ENCODE assay signal across 19 cellular contexts in the genomic region with DNA sequence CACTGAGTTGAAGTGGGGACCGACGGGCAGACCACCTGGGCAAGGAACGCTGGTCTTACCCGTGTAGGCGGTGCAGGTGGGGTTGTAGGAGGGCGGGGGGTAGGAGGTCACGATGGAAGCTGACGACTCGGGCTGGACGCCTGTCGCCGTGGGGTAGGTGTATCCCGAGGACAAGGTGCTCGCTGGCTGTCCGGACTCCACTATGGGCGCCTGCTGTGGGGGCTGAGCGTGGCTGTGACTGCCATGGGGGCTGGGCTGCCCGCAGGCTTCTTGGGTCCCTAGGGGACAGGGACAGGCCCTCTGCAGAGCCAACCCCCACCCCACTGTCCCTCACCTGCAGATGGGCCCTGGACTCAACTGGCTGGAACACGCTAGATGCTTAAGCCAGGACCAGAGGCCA. TPM values are rescaled to one million over a fixed set of nuclear protein-coding genes. Genes with fewer than 3 reads are reported as not detected.
DNase-seq lines count a peak whose midpoint lies in the region; ATAC-seq and TF ChIP-seq lines count a peak whose summit lies in the region.
"Had no signal": no experiment of that assay in that cellular context is flagged by ENCODE, and none has a peak within 500 bp of the region (broad histone marks: within the 10 kb centered on the region; RNA-seq: fewer than 3 reads in every experiment).

No MANE protein-coding gene starts in this region.

- H3K36me3 Mint-ChIP-seq in glutamatergic neuron (ENCODE audit: unreplicated experiment), result no peaks in the 10 kb centered on the region
- no peaks in the 10 kb centered on the region for H3K36me3 Mint-ChIP-seq in activated CD4-positive, alpha-beta T cell treated with anti-CD3 and anti-CD28 coated beads, Interleukin-2, amount 10 ng/mL, durations not matched to agents 24 days and 14 days (ENCODE audit: low read depth)

- peaks cover 12% of the 10 kb centered on the region for H3K4me1 Mint-ChIP-seq in glutamatergic neuron (ENCODE audit: low read depth, unreplicated experiment)
- no peaks in the 10 kb centered on the region for H3K4me1 Mint-ChIP-seq in activated CD4-positive, alpha-beta T cell treated with anti-CD3 and anti-CD28 coated beads, Interleukin-2, amount 10 ng/mL, durations not matched to agents 24 days and 14 days

- peak; percentile 60 for DNase-seq in activated effector memory CD4-positive, alpha-beta T cell treated with anti-CD3 and anti-CD28 coated beads, Interleukin-2, amount 50 U/mL, for 16 hours
- no peak for DNase-seq in activated effector memory CD4-positive, alpha-beta T cell treated with Interleukin-2 at 50 U/mL for 16 hours
- DNase-seq in D341Med (ENCODE audit: low spot score) (peak; percentile 25), glutamatergic neuron (no peak)
- DNase-seq in activated CD4-positive, alpha-beta T cell treated with anti-CD3 and anti-CD28 coated beads, Interleukin-2, amount 10 ng/mL, durations not matched to agents 24 days and 14 days, result no peak
- DNase-seq: 8988T; Caco-2; CD4-positive, alpha-beta T cell; DMS153; DMS79 treated with DMSO at 0.1 percent for 48 hours; GM23248; HFFc6; KG1 had no signal

- ATAC-seq in GM19035 (IDR thresholded peaks at IDR 0.05; ENCODE audit: unreplicated experiment) (no peak), HG02610 (IDR thresholded peaks at IDR 0.05; ENCODE audit: unreplicated experiment) (no peak)
- ATAC-seq: GM12878, HCT116, HepG2 had no signal

- no peak for TF ChIP-seq CTCF in glutamatergic neuron (IDR thresholded peaks at IDR 0.05; ENCODE audit: partially characterized antibody, unreplicated experiment)

- peaks cover 2% of the 10 kb centered on the region for H3K27me3 Mint-ChIP-seq in glutamatergic neuron (ENCODE audit: unreplicated experiment)
- no peaks in the 10 kb centered on the region for H3K27me3 Mint-ChIP-seq in activated CD4-positive, alpha-beta T cell treated with anti-CD3 and anti-CD28 coated beads, Interleukin-2, amount 10 ng/mL, durations not matched to agents 24 days and 14 days
- H3K27me3 Mint-ChIP-seq: CD4-positive, alpha-beta T cell had no signal

- no peaks in the 10 kb centered on the region for H3K9me3 Mint-ChIP-seq in glutamatergic neuron (ENCODE audit: unreplicated experiment)
- no peaks in the 10 kb centered on the region for H3K9me3 Mint-ChIP-seq in activated CD4-positive, alpha-beta T cell treated with anti-CD3 and anti-CD28 coated beads, Interleukin-2, amount 10 ng/mL, durations not matched to agents 24 days and 14 days
- H3K9me3 Mint-ChIP-seq: CD4-positive, alpha-beta T cell; HFFc6 had no signal

- intact Hi-C loops in activated CD4-positive, alpha-beta T cell treated with anti-CD3 and anti-CD28 coated beads, Interleukin-2, amount 10 ng/mL, durations not matched to agents 24 days and 14 days (cut with micrococcal nuclease), result no loop called here

- H3K27ac Mint-ChIP-seq in glutamatergic neuron (ENCODE audit: unreplicated experiment), result peak overlapping the region; percentile 90
- no peak overlapping the region for H3K27ac Mint-ChIP-seq in activated CD4-positive, alpha-beta T cell treated with anti-CD3 and anti-CD28 coated beads, Interleukin-2, amount 10 ng/mL, durations not matched to agents 24 days and 14 days
- H3K27ac Mint-ChIP-seq: CD4-positive, alpha-beta T cell; HFFc6 had no signal

- peak overlapping the region; percentile 64 for H3K4me3 Mint-ChIP-seq in glutamatergic neuron (ENCODE audit: unreplicated experiment)
- no peak overlapping the region for H3K4me3 Mint-ChIP-seq in activated CD4-positive, alpha-beta T cell treated with anti-CD3 and anti-CD28 coated beads, Interleukin-2, amount 10 ng/mL, durations not matched to agents 24 days and 14 days
- H3K4me3 Mint-ChIP-seq: CD4-positive, alpha-beta T cell; HFFc6 had no signal

RNA-seq across cellular contexts. Expression of a gene that starts 37.2 kb away (rescaled TPM):
- 8.9 TPM for total RNA-seq in glutamatergic neuron (ENCODE audit: unreplicated experiment)
- total RNA-seq in activated CD4-positive, alpha-beta T cell treated with anti-CD3 and anti-CD28 coated beads, Interleukin-2, amount 10 ng/mL, durations not matched to agents 24 days and 14 days, result not detected in 2 replicates
- total RNA-seq: Caco-2, GM23248, HFFc6 had no signal

RNA-seq across cellular contexts. Expression of a gene that starts 45.4 kb away (rescaled TPM):
- not detected for total RNA-seq in glutamatergic neuron (ENCODE audit: unreplicated experiment)
- total RNA-seq in activated CD4-positive, alpha-beta T cell treated with anti-CD3 and anti-CD28 coated beads, Interleukin-2, amount 10 ng/mL, durations not matched to agents 24 days and 14 days, result 31.6 and 32.3 TPM in 2 replicates
- total RNA-seq: GM23248, HepG2, HFFc6 had no signal

RNA-seq across cellular contexts. Expression of a gene that starts 48.9 kb away (rescaled TPM):
- total RNA-seq in glutamatergic neuron (ENCODE audit: unreplicated experiment), result 182 TPM
- not detected in 2 replicates for total RNA-seq in activated CD4-positive, alpha-beta T cell treated with anti-CD3 and anti-CD28 coated beads, Interleukin-2, amount 10 ng/mL, durations not matched to agents 24 days and 14 days
- total RNA-seq: Caco-2; CD4-positive, alpha-beta T cell; GM23248; HepG2; HFFc6 had no signal

RNA-seq across cellular contexts. Expression of a gene that starts 59.6 kb away (rescaled TPM):
- total RNA-seq in glutamatergic neuron (ENCODE audit: unreplicated experiment), result not detected
- total RNA-seq in activated CD4-positive, alpha-beta T cell treated with anti-CD3 and anti-CD28 coated beads, Interleukin-2, amount 10 ng/mL, durations not matched to agents 24 days and 14 days, result not detected in 2 replicates
- total RNA-seq: A673; Caco-2; CD4-positive, alpha-beta T cell; GM12878; GM23248; HepG2; HFFc6 had no signal

Comparison
In these comparisons a context has a peak if more than half of its experiments do, and no peak if none do; other contexts are left out.
1. DNase-seq: peak in activated effector memory CD4-positive, alpha-beta T cell treated with anti-CD3 and anti-CD28 coated beads, Interleukin-2, amount 50 U/mL, for 16 hours (single experiment) and D341Med (single experiment); none in activated effector memory CD4-positive, alpha-beta T cell treated with Interleukin-2 at 50 U/mL for 16 hours (single experiment), glutamatergic neuron (single experiment) and activated CD4-positive, alpha-beta T cell treated with anti-CD3 and anti-CD28 coated beads, Interleukin-2, amount 10 ng/mL, durations not matched to agents 24 days and 14 days (single experiment).
2. RNA of a gene that starts 45.4 kb away (total RNA-seq): 31.6 to 32.3 TPM in activated CD4-positive, alpha-beta T cell treated with anti-CD3 and anti-CD28 coated beads, Interleukin-2, amount 10 ng/mL, durations not matched to agents 24 days and 14 days; not detected in glutamatergic neuron (single experiment); every median in the first group is over 10 times any median in the second.
3. RNA of a gene that starts 48.9 kb away (total RNA-seq): 182 TPM in glutamatergic neuron (single experiment); not detected in activated CD4-positive, alpha-beta T cell treated with anti-CD3 and anti-CD28 coated beads, Interleukin-2, amount 10 ng/mL, durations not matched to agents 24 days and 14 days; every median in the first group is over 100 times any median in the second.